8 cellular contexts compared by ENCODE assay signal in genomic region chr6:27187546-27188205, GRCh38. TPM values are rescaled to one million over a fixed set of nuclear protein-coding genes. Genes with fewer than 3 reads are reported as not detected.
DNase-seq lines count a peak whose midpoint lies in the region; ATAC-seq and TF ChIP-seq lines count a peak whose summit lies in the region.
"Not testable (repeated sequence)": the region's sequence is repeated elsewhere in the genome, so short reads cannot be mapped to it uniquely, and the experiment has no call there.

No MANE protein-coding gene starts in this region.

- ATAC-seq in GM18909 (IDR thresholded peaks at IDR 0.05; ENCODE audit: poor library complexity, unreplicated experiment) (peak; percentile 5), heart right ventricle (peak in 1 of 8 donors; percentile 12)
- not testable (repeated sequence) for ATAC-seq in activated CD8-positive, alpha-beta T cell treated with anti-CD3 and anti-CD28 coated beads for 36 hours

- H3K4me1 Mint-ChIP-seq in activated CD8-positive, alpha-beta T cell treated with anti-CD3 and anti-CD28 coated beads for 36 hours (ENCODE audit: low read depth), result not testable (repeated sequence)

- not testable (repeated sequence) for H3K27me3 Mint-ChIP-seq in activated CD8-positive, alpha-beta T cell treated with anti-CD3 and anti-CD28 coated beads for 36 hours

- TF ChIP-seq CTCF in A673 (conservative IDR thresholded peaks at IDR 0.05; ENCODE audit: low read depth, low read length); OCI-LY7 (conservative IDR thresholded peaks at IDR 0.05; ENCODE audit: low read length); activated CD8-positive, alpha-beta T cell treated with anti-CD3 and anti-CD28 coated beads for 36 hours (IDR thresholded peaks at IDR 0.05); heart right ventricle (IDR thresholded peaks at IDR 0.05): not testable (repeated sequence)

- H3K36me3 Mint-ChIP-seq in activated CD8-positive, alpha-beta T cell treated with anti-CD3 and anti-CD28 coated beads for 36 hours (ENCODE audit: low read depth), result not testable (repeated sequence)

- H3K4me1 ChIP-seq in A673 (ENCODE audit: insufficient read depth, low read length, poor library complexity, severe bottlenecking); OCI-LY7 (ENCODE audit: insufficient read depth, low read length, poor library complexity, severe bottlenecking); mucosa of stomach (ENCODE audit: control insufficient read depth, insufficient read depth, low read length); skeletal muscle satellite cell (ENCODE audit: control insufficient read depth, insufficient read depth, low read length): not testable (repeated sequence)
- peaks cover 0 to 12% (median 4%) of the 10 kb centered on the region in 9 donors for H3K4me1 ChIP-seq in heart right ventricle

- CTCF ChIA-PET in A673 (lab: Charles Lee), result not testable (repeated sequence)
- CTCF ChIA-PET in OCI-LY7 (lab: Charles Lee; ENCODE audit: unreplicated experiment), result interaction anchor here (0.5 kb wide), 1 partner anchor 565 kb away, joined by 4 read pairs; no protein-coding TSS in a partner anchor
- CTCF ChIA-PET in activated CD8-positive, alpha-beta T cell treated with anti-CD3 and anti-CD28 coated beads for 36 hours (lab: Charles Lee), result interaction anchor here (0.7 to 2.1 kb wide), 10 partner anchors 10 to 708 kb away, joined by 3 to 14 read pairs (median 3); no protein-coding TSS in a partner anchor

- H3K4me2 ChIP-seq in OCI-LY7 (ENCODE audit: low read length) (peak overlapping the region; percentile 47), skeletal muscle satellite cell (ENCODE audit: low read length) (peak overlapping the region; percentile 79)

- H3K27me3 ChIP-seq in A673 (replicated peaks; ENCODE audit: insufficient read depth, low read depth, low read length, poor library complexity); mucosa of stomach (ENCODE audit: control insufficient read depth, insufficient read depth, low read length); skeletal muscle satellite cell (ENCODE audit: control insufficient read depth, insufficient read depth, low read length): not testable (repeated sequence)
- peaks cover 0 to 18% (median 0%) of the 10 kb centered on the region in 7 donors for H3K27me3 ChIP-seq in heart right ventricle

- POLR2A ChIA-PET in A673 (lab: Charles Lee; ENCODE audit: low non-redundant PET) (interaction anchor here (0.6 kb wide), 1 partner anchor 482 kb away, joined by 4 read pairs; no protein-coding TSS in a partner anchor), OCI-LY7 (lab: Charles Lee) (interaction anchor here (0.5 kb wide), 1 partner anchor 10 kb away, joined by 3 read pairs; no protein-coding TSS in a partner anchor)
- POLR2A ChIA-PET in activated CD8-positive, alpha-beta T cell treated with anti-CD3 and anti-CD28 coated beads for 36 hours (lab: Charles Lee), result interaction anchor here (0.6 to 1.3 kb wide), 4 partner anchors 10 to 55 kb away, joined by 3 to 5 read pairs (median 3); a partner anchor contains a TSS

- not testable (repeated sequence) for H3K9me3 ChIP-seq in A673 (ENCODE audit: low read depth, low read length, poor library complexity, severe bottlenecking); OCI-LY7 (ENCODE audit: low read length); heart right ventricle; mucosa of stomach (ENCODE audit: control insufficient read depth, low read length); skeletal muscle satellite cell (replicated peaks; ENCODE audit: low read length)

- intact Hi-C loops in A673 (cut with micrococcal nuclease; ENCODE audit: unreplicated experiment) (loop anchor here (1.0 to 10.0 kb wide), 4 partner anchors 90 to 565 kb away; no protein-coding TSS in a partner anchor), heart right ventricle (cut with DNase I) (loop anchor here in 7 of 10 donors (2.0 to 10.0 kb wide), 10 partner anchors 285 to 710 kb away; partner anchors contain the start of gene ZNF184 (in 2 of the 7))
- intact Hi-C loops in OCI-LY7 (cut with micrococcal nuclease; ENCODE audit: unreplicated experiment), result not testable (repeated sequence)
- intact Hi-C loops in activated CD8-positive, alpha-beta T cell treated with anti-CD3 and anti-CD28 coated beads for 36 hours (cut with micrococcal nuclease), result loop anchor here (5.0 to 10.0 kb wide), 2 partner anchors 125 to 317 kb away; partner anchors contain the start of gene POM121L2

- peak overlapping the region; percentile 72 for H3K27ac Mint-ChIP-seq in activated CD8-positive, alpha-beta T cell treated with anti-CD3 and anti-CD28 coated beads for 36 hours

- H3K9me2 ChIP-seq in OCI-LY7 (ENCODE audit: insufficient read depth, low read length), result not testable (repeated sequence)

- H3K4me3 Mint-ChIP-seq in activated CD8-positive, alpha-beta T cell treated with anti-CD3 and anti-CD28 coated beads for 36 hours, result peak overlapping the region; percentile 93

- H4K20me1 ChIP-seq in OCI-LY7 (ENCODE audit: insufficient read depth, low read length), result not testable (repeated sequence)

- H3K9ac ChIP-seq in mucosa of stomach (ENCODE audit: low read length), result peak overlapping the region; percentile 79
- peak overlapping the region; percentile 74 for H3K9ac ChIP-seq in skeletal muscle satellite cell (ENCODE audit: low read depth, low read length)

- peak overlapping the region; percentile 70; the same call in 1 of the 2 replicates for H2AFZ ChIP-seq in OCI-LY7 (ENCODE audit: low read length)

- H3K4me3 ChIP-seq in A673 (ENCODE audit: low read depth, low read length, poor library complexity, severe bottlenecking) (peak overlapping the region; percentile 59), OCI-LY7 (ENCODE audit: low read depth, low read length, poor library complexity, severe bottlenecking) (peak overlapping the region; percentile 59), heart right ventricle (peak overlapping the region in 9 of 10 donors; percentile 38 to 73 (median 66)), mucosa of stomach (ENCODE audit: low read length) (peak overlapping the region; percentile 81), skeletal muscle satellite cell (ENCODE audit: low read length) (peak overlapping the region; percentile 83)

- not testable (repeated sequence) for H3K9me3 Mint-ChIP-seq in activated CD8-positive, alpha-beta T cell treated with anti-CD3 and anti-CD28 coated beads for 36 hours

- not testable (repeated sequence) for H3K36me3 ChIP-seq in A673 (ENCODE audit: insufficient read depth, low read length, poor library complexity, severe bottlenecking); OCI-LY7 (ENCODE audit: insufficient read depth, low read length); heart right ventricle; mucosa of stomach (ENCODE audit: control insufficient read depth, insufficient read depth, low read length); skeletal muscle satellite cell (ENCODE audit: insufficient read depth, low read length)

- 5 to 9% methylated on average over 20 of the region's 20 CpGs for WGBS in heart right ventricle, 2 donors

- not testable (repeated sequence) for H3K79me2 ChIP-seq in OCI-LY7 (ENCODE audit: insufficient read depth, low read depth, low read length)

- not testable (repeated sequence) for H3K27ac ChIP-seq in A673 (ENCODE audit: low read depth, low read length, poor library complexity, severe bottlenecking); OCI-LY7 (ENCODE audit: low read depth, low read length, poor library complexity, severe bottlenecking)
- peak overlapping the region in 8 of 10 donors; percentile 49 to 80 (median 64) for H3K27ac ChIP-seq in heart right ventricle

- DNase-seq in A673 (ENCODE audit: low spot score); OCI-LY7 (ENCODE audit: low spot score); activated CD8-positive, alpha-beta T cell treated with anti-CD3 and anti-CD28 coated beads for 36 hours; heart right ventricle: not testable (repeated sequence)
- DNase-seq in cerebellum (ENCODE audit: low spot score), result peak; percentile 4

- not testable (repeated sequence) for BruUV-seq in A673 (replicated peaks; lab: Mats Ljungman, UMichigan); OCI-LY7 (replicated peaks; lab: Mats Ljungman, UMichigan)

RNA-seq across cellular contexts. Expression of gene PRSS16, which starts 59.8 kb away (rescaled TPM):
- total RNA-seq in A673 (2021), result 0.64 and 0.85 TPM in 2 replicates
- total RNA-seq in OCI-LY7 (2014; rRNA removed; shearing (Covaris generic)), result 4.6 and 6.9 TPM in 2 replicates
- 12.0 and 13.3 TPM in 2 replicates for total RNA-seq in OCI-LY7 (2022)
- 1 to 10 TPM in 1 of 2 experiments, under 1 TPM in 1; 0.65 to 1.9 TPM for total RNA-seq in activated CD8-positive, alpha-beta T cell treated with anti-CD3 and anti-CD28 coated beads for 36 hours
- total RNA-seq in cerebellum, result not detected
- total RNA-seq in heart right ventricle, result under 1 TPM in 2 of 10 donors, not detected in 8; 0.23 to 0.57 TPM
- polyA plus RNA-seq in heart right ventricle, result not detected
- total RNA-seq in skeletal muscle satellite cell (2012; rRNA removed), result 0.76 TPM in 1 of 2 replicates, not detected in the other
